8 cellular contexts compared by ENCODE assay signal in the genomic region with DNA sequence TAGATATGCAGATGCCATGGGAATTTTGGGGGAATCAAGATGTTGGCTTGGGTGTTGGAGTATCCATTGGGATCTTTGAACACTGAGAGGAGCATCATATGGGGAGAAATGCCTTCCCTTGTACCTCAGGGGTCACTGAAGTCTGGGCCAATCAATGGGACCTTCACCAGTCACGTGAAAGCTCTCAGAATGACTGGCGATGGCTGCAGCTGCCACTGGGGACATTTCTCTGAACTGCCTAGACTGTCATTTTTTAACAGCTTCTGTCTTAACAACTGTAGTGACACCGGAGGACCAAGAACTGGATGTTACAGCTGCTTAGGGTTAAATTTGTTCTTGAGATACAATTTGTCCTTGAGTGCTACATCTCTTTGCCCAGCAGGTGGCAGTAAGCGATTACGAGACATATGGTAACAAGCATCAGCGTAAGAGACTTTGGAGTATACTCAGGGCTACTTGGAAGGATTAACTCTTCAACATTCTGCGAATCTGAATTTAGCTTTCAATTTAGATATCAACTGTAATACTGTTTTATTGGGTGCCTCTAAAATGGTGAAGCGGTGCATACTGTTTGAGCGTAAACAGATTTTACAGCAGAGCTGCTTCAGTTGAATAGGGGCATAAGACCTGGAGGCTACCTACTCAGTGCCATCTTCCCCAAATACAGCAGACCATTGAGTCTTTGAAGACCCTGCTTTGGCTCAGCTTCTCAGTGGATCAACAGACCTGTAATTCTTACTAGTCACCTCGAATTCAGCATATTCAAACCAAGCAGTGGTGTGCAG. TPM values are rescaled to one million over a fixed set of nuclear protein-coding genes. Genes with fewer than 3 reads are reported as not detected.
DNase-seq lines count a peak whose midpoint lies in the region; ATAC-seq, FAIRE-seq and TF ChIP-seq lines count a peak whose summit lies in the region.

No MANE protein-coding gene starts in this region.

- no peak overlapping the region; the same call in 1 of the 2 replicates for H2AFZ ChIP-seq in PC-9

- TF ChIP-seq EP300 in gastroesophageal sphincter (IDR thresholded peaks at IDR 0.05): no peak

- no TSS peak for BruUV-seq in PC-9 (replicated peaks; lab: Mats Ljungman, UMichigan)

- TF ChIP-seq POLR2A in gastroesophageal sphincter (IDR thresholded peaks at IDR 0.05): no peak
- TF ChIP-seq POLR2A in uterus (IDR thresholded peaks at IDR 0.05): no peak

- POLR2A ChIA-PET in PC-9 (lab: Charles Lee; ENCODE audit: unreplicated experiment): no interaction called here

- H3K27me3 ChIP-seq in PC-9 (ENCODE audit: insufficient read depth, low read depth) (no peaks in the 10 kb centered on the region), gastroesophageal sphincter (peaks cover 6% of the 10 kb centered on the region), pancreas (no peaks in the 10 kb centered on the region), uterus (no peaks in the 10 kb centered on the region)

- TF ChIP-seq CTCF in PC-9 (conservative IDR thresholded peaks at IDR 0.05) (peak; percentile 96), gastroesophageal sphincter (IDR thresholded peaks at IDR 0.05) (peak; percentile 80 to 85 (median 82)), pancreas (IDR thresholded peaks at IDR 0.05) (peak; percentile 55 to 83 (median 74)), uterus (IDR thresholded peaks at IDR 0.05) (peak; percentile 79 to 84 (median 83))

- FAIRE-seq in pancreas (lab: Jason Lieb, UNC): peak; percentile 26

- H3K4me1 ChIP-seq in PC-9 (replicated peaks; ENCODE audit: insufficient read depth): no peaks in the 10 kb centered on the region
- no peaks in the 10 kb centered on the region for H3K4me1 ChIP-seq in gastroesophageal sphincter
- no peaks in the 10 kb centered on the region for H3K4me1 ChIP-seq in pancreas
- H3K4me1 ChIP-seq in uterus: no peaks in the 10 kb centered on the region

- peak; percentile 15 for DNase-seq in DMS114 treated with DMSO at 0.1 percent for 48 hours (lab: John Stamatoyannopoulos, UW; ENCODE audit: unreplicated experiment)
- peak; percentile 42 to 45 for DNase-seq in PC-9
- DNase-seq in activated naive CD4-positive, alpha-beta T cell treated with Interleukin-2 at 50 U/mL for 16 hours: peak; percentile 46
- DNase-seq in pancreas: peak in 4 of 6 donors; percentile 55 to 73 (median 57)
- peak; percentile 51 to 70 for DNase-seq in uterus

- 0 out of 2 replicates have a peak overlapping the region, but pooled peaks have one; percentile 0 for H3K4me2 ChIP-seq in PC-9

- ATAC-seq in GM19455 (IDR thresholded peaks at IDR 0.05; ENCODE audit: unreplicated experiment) (peak; percentile 87), HG03575 (IDR thresholded peaks at IDR 0.05; ENCODE audit: extremely low read depth, insufficient number of reproducible peaks, low FRiP score, unreplicated experiment) (peak; percentile 78), gastroesophageal sphincter (peak; percentile 73), pancreas (peak; percentile 84 to 97 (median 94))

- 23% methylated on average over 10 of the region's 10 CpGs; no CpG with 5 or more reads in 1 of the 2 donors for WGBS in gastroesophageal sphincter (ENCODE audit: low coverage in 1 of 2), 2 donors
- 16 to 19% methylated on average over 10 of the region's 10 CpGs for WGBS in pancreas, 2 donors

- H3K9me3 ChIP-seq in PC-9 (ENCODE audit: insufficient read depth, low read depth) (no peaks in the 10 kb centered on the region), gastroesophageal sphincter (no peaks in the 10 kb centered on the region), pancreas (no peaks in the 10 kb centered on the region), uterus (no peaks in the 10 kb centered on the region)

- no peaks in the 10 kb centered on the region for H3F3A ChIP-seq in PC-9 (ENCODE audit: insufficient read depth, low read depth)

- no peaks in the 10 kb centered on the region for H3K9me2 ChIP-seq in PC-9 (ENCODE audit: insufficient read depth)

- no peaks in the 10 kb centered on the region for H3K79me2 ChIP-seq in PC-9 (ENCODE audit: low read depth)

- H3K27ac ChIP-seq in PC-9: no peak overlapping the region
- H3K27ac ChIP-seq in gastroesophageal sphincter: no peak overlapping the region
- no peak overlapping the region for H3K27ac ChIP-seq in pancreas
- H3K27ac ChIP-seq in uterus: no peak overlapping the region

- intact Hi-C loops in PC-9 (cut with micrococcal nuclease; ENCODE audit: unreplicated experiment) (loop anchor here (1.0 to 10.0 kb wide), 3 partner anchors 364 to 480 kb away; no protein-coding TSS in a partner anchor), pancreas (cut with DNase I) (loop anchor here in 2 of 3 donors (5.0 to 10.0 kb wide), 3 partner anchors 130 to 302 kb away; no protein-coding TSS in a partner anchor), uterus (cut with DNase I; ENCODE audit: low total_unique reads) (loop anchor here (10.0 kb wide), 1 partner anchor 220 kb away; no protein-coding TSS in a partner anchor)

- H4K20me1 ChIP-seq in PC-9 (ENCODE audit: insufficient read depth): no peaks in the 10 kb centered on the region

- H3K4me3 ChIP-seq in PC-9 (no peak overlapping the region), gastroesophageal sphincter (no peak overlapping the region), pancreas (no peak overlapping the region), uterus (no peak overlapping the region)

- CTCF ChIA-PET in PC-9 (lab: Charles Lee): interaction anchor here (0.6 to 1.6 kb wide), 6 partner anchors 36 to 570 kb away, joined by 3 to 8 read pairs (median 4); partner anchors contain the start of gene CCN2

- H3K36me3 ChIP-seq in PC-9 (ENCODE audit: low read depth) (no peaks in the 10 kb centered on the region), gastroesophageal sphincter (no peaks in the 10 kb centered on the region), pancreas (no peaks in the 10 kb centered on the region), uterus (no peaks in the 10 kb centered on the region)

RNA-seq across cellular contexts. Expression of gene CCN2, which starts 36.0 kb away (rescaled TPM):
- 20.2 and 34.1 TPM in 2 replicates for total RNA-seq in PC-9 (2021)
- total RNA-seq in gastroesophageal sphincter: 100 to 1,000 TPM; 122 to 691 (median 363) TPM
- total RNA-seq in pancreas: 10 to 100 TPM; 22.5 to 68.2 (median 37.7) TPM
- 10 to 100 TPM; 18.4 to 30.4 TPM for polyA plus RNA-seq in pancreas
- total RNA-seq in uterus: 100 to 1,000 TPM; 104 to 254 (median 202) TPM
